Comparison of ENCODE assay signal across 8 cellular contexts in the genomic region with DNA sequence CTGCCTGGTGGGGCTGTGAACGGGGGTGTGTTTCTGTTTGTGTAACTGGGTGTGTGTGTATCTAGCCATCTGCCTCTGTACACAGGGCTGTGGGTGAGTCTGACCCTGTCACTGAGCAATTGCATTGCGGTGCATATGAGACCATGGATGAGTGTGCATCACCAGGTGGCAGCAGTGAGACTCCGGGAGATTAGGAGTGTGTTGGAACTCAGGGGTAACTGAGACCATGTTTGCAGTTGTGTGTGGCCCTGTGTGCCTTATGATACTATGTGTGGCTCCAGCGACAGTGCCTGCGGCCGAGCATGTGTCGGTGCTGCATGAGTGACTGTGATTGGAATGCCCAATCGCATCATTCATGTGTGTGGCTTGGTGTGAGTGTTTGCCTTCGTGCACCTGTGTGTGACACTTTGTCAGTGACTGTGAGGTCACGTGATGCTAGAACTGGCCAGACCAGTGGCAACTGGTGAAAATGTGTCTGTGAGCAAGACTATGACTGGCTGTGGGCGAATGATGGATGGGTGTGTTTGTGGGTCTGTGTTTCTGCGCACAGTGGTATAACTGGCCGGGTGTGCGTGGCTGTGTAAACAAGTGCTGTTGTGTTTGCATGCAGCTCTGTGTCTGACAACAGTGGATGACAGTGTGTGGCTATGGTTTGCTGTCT. TPM values are rescaled to one million over a fixed set of nuclear protein-coding genes. Genes with fewer than 3 reads are reported as not detected.
DNase-seq lines count a peak whose midpoint lies in the region; ATAC-seq, FAIRE-seq and TF ChIP-seq lines count a peak whose summit lies in the region.

No MANE protein-coding gene starts in this region.

- no peaks in the 10 kb centered on the region for H3K9me3 ChIP-seq in kidney (ENCODE audit: control insufficient read depth in 1 of 2, low read length in 2 of 2)

- intact Hi-C loops in kidney (cut with DNase I), result no loop called here

- ATAC-seq in GM18907 (IDR thresholded peaks at IDR 0.05; ENCODE audit: unreplicated experiment), result peak; percentile 48

- POLR2A ChIA-PET in BJ (lab: Charles Lee), result no interaction called here

- TF ChIP-seq CTCF in BJ (IDR thresholded peaks at IDR 0.05; ENCODE audit: insufficient read depth, low read depth, low read length) (peak; percentile 79), bronchial epithelial cell (IDR thresholded peaks at IDR 0.05; ENCODE audit: insufficient read depth, low read length, severe bottlenecking) (peak; percentile 84), kidney (IDR thresholded peaks at IDR 0.05; ENCODE audit: borderline replicate concordance, extremely low read depth, insufficient read depth) (peak; percentile 76)

- FAIRE-seq in bronchial epithelial cell (lab: Jason Lieb, UNC) (peak; percentile 97), kidney (lab: Jason Lieb, UNC) (no peak)

- H3K4me3 ChIP-seq in BJ (ENCODE audit: low read depth, low read length) (no peak overlapping the region), bronchial epithelial cell (ENCODE audit: low read depth, low read length) (no peak overlapping the region), kidney (ENCODE audit: low read length in 2 of 2) (no peak overlapping the region)

- DNase-seq in BJ (ENCODE audit: low read depth) (no peak), LoVo (ENCODE audit: low spot score) (peak; percentile 70), T-helper 9 cell (peak; percentile 37), bronchial epithelial cell (ENCODE audit: low read depth) (peak; percentile 75), kidney (peak; percentile 79), NCI-H187 treated with DMSO at 0.1 percent for 48 hours (lab: John Stamatoyannopoulos, UW) (no peak)
- DNase-seq in stimulated activated CD4-positive, alpha-beta T cell treated with anti-CD3 and anti-CD28 coated beads, Interleukin-15, amount 100 ng/mL, for 24 hours, result peak; percentile 66

- no peak overlapping the region for H3K9ac ChIP-seq in kidney (ENCODE audit: low read length in 2 of 2)

- H3K27me3 ChIP-seq in BJ (ENCODE audit: control insufficient read depth, insufficient read depth, low read length), result no peaks in the 10 kb centered on the region
- no peaks in the 10 kb centered on the region for H3K27me3 ChIP-seq in bronchial epithelial cell (ENCODE audit: control insufficient read depth, insufficient read depth, low read length)

- H3K36me3 ChIP-seq in BJ (ENCODE audit: control insufficient read depth, insufficient read depth, low read length) (peaks cover 7% of the 10 kb centered on the region), bronchial epithelial cell (ENCODE audit: control insufficient read depth, insufficient read depth, low read length) (peaks cover 39% of the 10 kb centered on the region), kidney (ENCODE audit: control insufficient read depth in 1 of 2, insufficient read depth in 2 of 2, low read length in 2 of 2) (peaks cover under 1 to 5% of the 10 kb centered on the region in 2 donors)

- CTCF ChIA-PET in BJ (lab: Yijun Ruan, JAX), result interaction anchor here (0.5 to 5.6 kb wide), 9 partner anchors 8 to 475 kb away, joined by 3 to 66 read pairs (median 4); no protein-coding TSS in a partner anchor

- no peak overlapping the region for H3K27ac ChIP-seq in kidney (ENCODE audit: low read depth in 2 of 2, low read length in 2 of 2)

- peaks cover 0 to 8% of the 10 kb centered on the region in 2 donors for H3K4me1 ChIP-seq in kidney (ENCODE audit: control insufficient read depth in 1 of 2, insufficient read depth in 1 of 2, low read depth in 1 of 2, low read length in 2 of 2)

RNA-seq across cellular contexts. Expression of a gene that starts 14.0 kb away (rescaled TPM):
- 4.9 and 8.8 TPM in 2 replicates for polyA plus RNA-seq in BJ (2011; rRNA removed)
- 7.2 and 11.8 TPM in 2 replicates for polyA minus RNA-seq in BJ (2011; rRNA and poly(A)+ RNA removed)
- 121 and 171 TPM in 2 replicates for total RNA-seq in bronchial epithelial cell
- 7.6 TPM for total RNA-seq in kidney
- 7.4 TPM for polyA plus RNA-seq in kidney (ENCODE audit: insufficient read depth, low read depth, low replicate concordance)

RNA-seq across cellular contexts. Expression of a gene that starts 24.9 kb away (rescaled TPM):
- polyA plus RNA-seq in BJ (2011; rRNA removed) (7.6 and 12.3 TPM in 2 replicates), kidney (ENCODE audit: insufficient read depth, low read depth, low replicate concordance) (39.1 TPM)
- 17.9 and 18.6 TPM in 2 replicates for polyA minus RNA-seq in BJ (2011; rRNA and poly(A)+ RNA removed)
- total RNA-seq in bronchial epithelial cell (24.2 and 45.7 TPM in 2 replicates), kidney (50.0 TPM)

RNA-seq across cellular contexts. Expression of a gene that starts 34.5 kb away (rescaled TPM):
- polyA plus RNA-seq in BJ (2011; rRNA removed) (0.02 and 0.06 TPM in 2 replicates), kidney (ENCODE audit: insufficient read depth, low read depth, low replicate concordance) (0.52 TPM)
- polyA minus RNA-seq in BJ (2011; rRNA and poly(A)+ RNA removed), result 0.05 TPM in 1 of 2 replicates, not detected in the other
- total RNA-seq in bronchial epithelial cell (0.26 TPM in 2 replicates), kidney (3.3 TPM)

Comparison
In these comparisons a context has a peak if more than half of its experiments do, and no peak if none do; other contexts are left out.
1. DNase-seq: peak in LoVo (single experiment), T-helper 9 cell (single experiment), bronchial epithelial cell (single experiment), kidney (single experiment) and stimulated activated CD4-positive, alpha-beta T cell treated with anti-CD3 and anti-CD28 coated beads, Interleukin-15, amount 100 ng/mL, for 24 hours (single experiment); none in BJ (single experiment) and NCI-H187 treated with DMSO at 0.1 percent for 48 hours (single experiment).
2. RNA of a gene that starts 14.0 kb away (total RNA-seq): 121 to 171 TPM in bronchial epithelial cell; 7.6 TPM in kidney (single experiment); every median in the first group is over 10 times any median in the second.
3. Peak in every context shown above with its lines, with median percentiles within 50 percentile points of each other: CTCF ChIP-seq.